In the genomic region with DNA sequence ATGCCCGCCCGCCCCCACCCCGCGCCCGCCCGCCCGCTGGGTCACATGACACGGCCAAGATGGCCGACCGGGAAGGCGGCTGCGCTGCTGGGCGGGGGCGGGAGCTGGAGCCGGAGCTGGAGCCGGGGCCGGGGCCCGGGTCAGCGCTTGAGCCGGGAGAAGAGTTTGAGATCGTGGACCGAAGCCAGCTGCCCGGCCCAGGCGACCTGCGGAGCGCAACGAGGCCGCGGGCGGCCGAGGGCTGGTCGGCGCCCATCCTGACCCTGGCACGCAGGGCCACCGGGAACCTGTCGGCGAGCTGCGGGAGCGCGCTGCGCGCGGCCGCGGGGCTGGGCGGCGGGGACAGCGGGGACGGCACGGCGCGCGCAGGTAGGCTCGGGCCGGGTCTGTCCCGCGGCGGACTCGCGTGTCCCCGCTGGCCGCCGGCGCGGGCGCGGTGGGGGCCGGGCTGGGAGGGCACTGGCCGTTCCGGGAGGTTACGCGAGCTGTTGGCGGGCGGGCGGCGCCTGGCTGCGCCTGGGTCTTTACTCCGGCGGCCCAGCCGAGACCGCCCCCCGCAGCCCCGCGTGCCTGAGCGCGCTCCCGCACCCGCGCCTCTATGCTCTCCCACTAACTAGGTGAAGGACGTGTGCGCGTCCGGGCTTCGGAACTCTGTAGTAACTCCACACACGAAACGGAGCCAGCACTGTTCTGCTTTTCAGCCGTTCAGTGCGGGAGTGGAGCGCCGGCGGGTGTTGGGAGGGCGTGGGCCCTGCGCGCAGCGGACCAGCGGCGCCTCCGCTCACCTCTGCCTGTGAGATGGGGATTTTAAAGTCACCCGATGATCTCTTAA, we compare ENCODE assay signal across 8 cellular contexts. TPM values are rescaled to one million over a fixed set of nuclear protein-coding genes. Genes with fewer than 3 reads are reported as not detected.
DNase-seq lines count a peak whose midpoint lies in the region; ATAC-seq, FAIRE-seq and TF ChIP-seq lines count a peak whose summit lies in the region.

A gene with protein sequence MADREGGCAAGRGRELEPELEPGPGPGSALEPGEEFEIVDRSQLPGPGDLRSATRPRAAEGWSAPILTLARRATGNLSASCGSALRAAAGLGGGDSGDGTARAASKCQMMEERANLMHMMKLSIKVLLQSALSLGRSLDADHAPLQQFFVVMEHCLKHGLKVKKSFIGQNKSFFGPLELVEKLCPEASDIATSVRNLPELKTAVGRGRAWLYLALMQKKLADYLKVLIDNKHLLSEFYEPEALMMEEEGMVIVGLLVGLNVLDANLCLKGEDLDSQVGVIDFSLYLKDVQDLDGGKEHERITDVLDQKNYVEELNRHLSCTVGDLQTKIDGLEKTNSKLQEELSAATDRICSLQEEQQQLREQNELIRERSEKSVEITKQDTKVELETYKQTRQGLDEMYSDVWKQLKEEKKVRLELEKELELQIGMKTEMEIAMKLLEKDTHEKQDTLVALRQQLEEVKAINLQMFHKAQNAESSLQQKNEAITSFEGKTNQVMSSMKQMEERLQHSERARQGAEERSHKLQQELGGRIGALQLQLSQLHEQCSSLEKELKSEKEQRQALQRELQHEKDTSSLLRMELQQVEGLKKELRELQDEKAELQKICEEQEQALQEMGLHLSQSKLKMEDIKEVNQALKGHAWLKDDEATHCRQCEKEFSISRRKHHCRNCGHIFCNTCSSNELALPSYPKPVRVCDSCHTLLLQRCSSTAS (plus strand): TSS at position 44 of the 832 bp plus-strand sequence. CDS start 16 bp downstream, at position 60.

- TF ChIP-seq CTCF in GM06990 (IDR thresholded peaks at IDR 0.05; ENCODE audit: insufficient read depth, low read length, poor library complexity, severe bottlenecking) (no peak), Loucy (conservative IDR thresholded peaks at IDR 0.05; ENCODE audit: low read length) (no peak), psoas muscle (IDR thresholded peaks at IDR 0.05) (no peak)

- H4K20me1 ChIP-seq in Loucy (ENCODE audit: insufficient read depth, low read length, poor library complexity, severe bottlenecking), result no peaks in the 10 kb centered on the region

- no peaks in the 10 kb centered on the region for H3K9me3 ChIP-seq in Loucy (ENCODE audit: insufficient read depth, low read depth, low read length)
- H3K9me3 ChIP-seq in psoas muscle, result no peaks in the 10 kb centered on the region

- peak within 1 kb of the TSS; percentile 82 for H3K9ac ChIP-seq in Loucy (ENCODE audit: low read depth, low read length, poor library complexity, severe bottlenecking)

- H3K36me3 ChIP-seq in GM06990 (ENCODE audit: control insufficient read depth, insufficient read depth, low read length) (no peaks in the 10 kb centered on the region), Loucy (ENCODE audit: insufficient read depth, low read length) (no peaks in the 10 kb centered on the region), psoas muscle (ENCODE audit: insufficient read depth in 1 of 2, low read depth in 1 of 2) (no peaks in the 10 kb centered on the region)

- no peaks in the 10 kb centered on the region for H3K27me3 ChIP-seq in GM06990 (replicated peaks; ENCODE audit: control insufficient read depth, insufficient read depth, low read length)
- no peaks in the 10 kb centered on the region for H3K27me3 ChIP-seq in Loucy (ENCODE audit: insufficient read depth, low read length, poor library complexity, severe bottlenecking)
- no peaks in the 10 kb centered on the region for H3K27me3 ChIP-seq in psoas muscle (ENCODE audit: insufficient read depth in 3 of 3, low read length in 2 of 3)

- H3K27ac ChIP-seq in adipose tissue (ENCODE audit: low read depth, low read length) (peak within 1 kb of the TSS; percentile 88), psoas muscle (peak within 1 kb of the TSS; percentile 98)

- intact Hi-C loops in left cardiac atrium (cut with DNase I) (no loop called here), psoas muscle (cut with DNase I) (loop anchor here in 1 of 2 donors (5.0 to 10.0 kb wide), 2 partner anchors 67 to 524 kb away; a partner anchor contains a TSS)

- no peak for FAIRE-seq in H54 (lab: Jason Lieb, UNC)

- peak within 1 kb of the TSS; percentile 80 for H3K4me2 ChIP-seq in Loucy (ENCODE audit: low read depth, low read length, poor library complexity, severe bottlenecking)

- peak; percentile 93 for DNase-seq in GM06990 (ENCODE audit: extremely low read depth, insufficient read length)
- peak; percentile 84 for DNase-seq in H54 (ENCODE audit: insufficient read length, low spot score)
- DNase-seq in T follicular helper cell (ENCODE audit: low read depth), result peak; percentile 69
- peak; percentile 86 for DNase-seq in left cardiac atrium
- peak; percentile 86 to 92 for DNase-seq in psoas muscle
- DNase-seq in ureter (ENCODE audit: low spot score), result peak; percentile 78

- H3K4me1 ChIP-seq in Loucy (ENCODE audit: insufficient read depth, low read length, poor library complexity, severe bottlenecking) (peaks cover 3% of the 10 kb centered on the region), psoas muscle (peaks cover 24% of the 10 kb centered on the region)

- 0% methylated on average over 49 to 104 of the region's 109 CpGs for WGBS in adipose tissue, 3 donors
- WGBS in psoas muscle, 3 donors, result 0% methylated on average over 58 to 108 of the region's 109 CpGs

- H2AFZ ChIP-seq in Loucy (ENCODE audit: low read length), result peak within 1 kb of the TSS; percentile 89

- peak; percentile 77; the same call in 1 of the 2 replicates for TF ChIP-seq POLR2A in H54 (IDR thresholded peaks at IDR 0.05; ENCODE audit: low read depth, low read length)

- peaks cover 14% of the 10 kb centered on the region; the same call in 1 of the 2 replicates for H3K79me2 ChIP-seq in Loucy (ENCODE audit: insufficient read depth, low read length)

- ATAC-seq in left cardiac atrium, result peak; percentile 88 to 93
- ATAC-seq in psoas muscle, result peak; percentile 89 to 95 (median 92)

- H3K9me2 ChIP-seq in Loucy (replicated peaks; ENCODE audit: low read depth, low read length), result no peaks in the 10 kb centered on the region

- H3K4me3 ChIP-seq in GM06990 (replicated peaks; ENCODE audit: low read depth, low read length) (peak within 1 kb of the TSS; percentile 79), Loucy (ENCODE audit: low read length, poor library complexity, severe bottlenecking) (peak within 1 kb of the TSS; percentile 83), psoas muscle (peak within 1 kb of the TSS; percentile 97)

- no peaks in the 10 kb centered on the region for H3F3A ChIP-seq in Loucy (ENCODE audit: low read depth)

RNA-seq across cellular contexts. Expression of the gene that starts here (rescaled TPM):
- polyA plus RNA-seq in adipose tissue (10 to 100 TPM; 19.5 to 37.0 (median 25.5) TPM), psoas muscle (10 to 100 TPM; 22.7 to 24.0 (median 22.8) TPM)
- total RNA-seq in left cardiac atrium (10 to 100 TPM; 22.9 to 26.3 TPM), psoas muscle (10 to 100 TPM; 17.9 to 26.3 (median 23.2) TPM), ureter (64.6 TPM)

Comparison
In these comparisons a context has a peak if more than half of its experiments do, and no peak if none do; other contexts are left out.
1. Peak in every context shown above with its lines: DNase-seq, ATAC-seq, H3K4me3 ChIP-seq and H3K27ac ChIP-seq.